ENCODE assay signal across 1 cellular context in genomic region chr7:5596046-5596895, GRCh38.
TF ChIP-seq lines count a peak whose summit lies in the region.

No MANE protein-coding gene starts in this region.

TF ChIP-seq in K562, 482 proteins besides CTCF, POLR2A, EP300 and RAD21 (continued from another document and continues in another):
- no peak for TF ChIP-seq ZNF277 (CRISPR knock-in tag; IDR thresholded peaks at IDR 0.05; ENCODE audit: borderline replicate concordance)
- no peak for TF ChIP-seq MBD1 (CRISPR knock-in tag; IDR thresholded peaks at IDR 0.05)
- TF ChIP-seq ZNF444 (CRISPR knock-in tag; IDR thresholded peaks at IDR 0.05): no peak
- TF ChIP-seq ZNF175 (CRISPR knock-in tag; IDR thresholded peaks at IDR 0.05; ENCODE audit: low read depth): no peak
- TF ChIP-seq ZMIZ1 (IDR thresholded peaks at IDR 0.05; ENCODE audit: low read depth in 2 of 2, low read length in 2 of 2): peak in 1 of 2 experiments; percentile 66; a peak in 2 of 4 replicates
- TF ChIP-seq ZFP30 (CRISPR knock-in tag; IDR thresholded peaks at IDR 0.05; ENCODE audit: borderline replicate concordance): no peak
- TF ChIP-seq SLC30A9 (CRISPR knock-in tag; IDR thresholded peaks at IDR 0.05): no peak
- no peak for TF ChIP-seq ADNP (tag; IDR thresholded peaks at IDR 0.05)
- no peak for TF ChIP-seq MCM7 (IDR thresholded peaks at IDR 0.05)
- no peak for TF ChIP-seq ZNF695 (CRISPR knock-in tag; IDR thresholded peaks at IDR 0.05)
- no peak for TF ChIP-seq CBX2 (IDR thresholded peaks at IDR 0.05; ENCODE audit: insufficient read depth, low read length, poor library complexity, severe bottlenecking)
- no peak for TF ChIP-seq FOXA1 (IDR thresholded peaks at IDR 0.05; ENCODE audit: borderline replicate concordance)
- no peak for TF ChIP-seq THRAP3 (IDR thresholded peaks at IDR 0.05; ENCODE audit: borderline replicate concordance)
- TF ChIP-seq HDGF (IDR thresholded peaks at IDR 0.05): peak; percentile 58; the same call in 1 of the 2 replicates
- no peak for TF ChIP-seq ZNF408 (CRISPR knock-in tag; IDR thresholded peaks at IDR 0.05; ENCODE audit: low read depth)
- TF ChIP-seq AFF1 (IDR thresholded peaks at IDR 0.05; ENCODE audit: low read depth in 1 of 2, partially characterized antibody in 2 of 2): no peak
- peak; percentile 84; the same call in 1 of the 2 replicates for TF ChIP-seq KLF13 (tag; IDR thresholded peaks at IDR 0.05; ENCODE audit: borderline replicate concordance, low read depth)
- no peak for TF ChIP-seq NFE2 (IDR thresholded peaks at IDR 0.05; ENCODE audit: low read depth)
- TF ChIP-seq TFAM (CRISPR knock-in tag; conservative IDR thresholded peaks at IDR 0.05): no peak
- no peak for TF ChIP-seq ZC3H11A (IDR thresholded peaks at IDR 0.05; ENCODE audit: low read depth, low read length)
- TF ChIP-seq NFYB (IDR thresholded peaks at IDR 0.05; ENCODE audit: extremely low read depth, insufficient read length): no peak
- no peak for TF ChIP-seq ZNF655 (CRISPR knock-in tag; IDR thresholded peaks at IDR 0.05)
- TF ChIP-seq CSDE1 (IDR thresholded peaks at IDR 0.05): no peak
- TF ChIP-seq HNRNPUL1 (IDR thresholded peaks at IDR 0.05; ENCODE audit: low read length): no peak
- TF ChIP-seq CBX8 (IDR thresholded peaks at IDR 0.05; ENCODE audit: borderline replicate concordance, extremely low read depth, low read depth, low read length, poor library complexity, severe bottlenecking): no peak
- TF ChIP-seq BACH1 (tag; IDR thresholded peaks at IDR 0.05): no peak
- TF ChIP-seq ZBTB40 (IDR thresholded peaks at IDR 0.05): no peak
- TF ChIP-seq ZBTB40 (CRISPR knock-in tag; IDR thresholded peaks at IDR 0.05): no peak
- TF ChIP-seq PHB2 (IDR thresholded peaks at IDR 0.05; ENCODE audit: low read depth): no peak
- TF ChIP-seq SMARCC2 (IDR thresholded peaks at IDR 0.05; ENCODE audit: low read depth): no peak
- no peak for TF ChIP-seq TARDBP (IDR thresholded peaks at IDR 0.05)
- no peak for TF ChIP-seq HES1 (IDR thresholded peaks at IDR 0.05; ENCODE audit: low read depth)
- no peak for TF ChIP-seq ZNF507 (tag; conservative IDR thresholded peaks at IDR 0.05)
- TF ChIP-seq MED1 (CRISPR knock-in tag; IDR thresholded peaks at IDR 0.05; ENCODE audit: borderline replicate concordance): no peak
- TF ChIP-seq FOXJ3 (CRISPR knock-in tag; IDR thresholded peaks at IDR 0.05): no peak
- no peak for TF ChIP-seq ZBTB12 (CRISPR knock-in tag; IDR thresholded peaks at IDR 0.05)
- TF ChIP-seq ZNF431 (CRISPR knock-in tag; IDR thresholded peaks at IDR 0.05): no peak
- peak; percentile 61 for TF ChIP-seq CCNT2 (IDR thresholded peaks at IDR 0.05; ENCODE audit: borderline replicate concordance, extremely low read depth, insufficient read length, low read depth, low read length)
